23 cellular contexts compared by ENCODE assay signal in genomic region chr20:32834972-32835371, GRCh38. TPM values are rescaled to one million over a fixed set of nuclear protein-coding genes. Genes with fewer than 3 reads are reported as not detected.
"Had no signal": no experiment of that assay in that cellular context is flagged by ENCODE, and none has a peak within 500 bp of the region (broad histone marks: within the 10 kb centered on the region; RNA-seq: fewer than 3 reads in every experiment).

No MANE protein-coding gene starts in this region.

- H3K9me3 Mint-ChIP-seq: IgD-negative memory B cell had no signal

- H3K27ac Mint-ChIP-seq: IgD-negative memory B cell had no signal

- H3K4me3 Mint-ChIP-seq: IgD-negative memory B cell had no signal

- H3K9me3 ChIP-seq: SK-N-SH had no signal

- DNase-seq: KBM-7, MV-4-11, NCI-H1048, NCI-H1105, NCI-H1417, NCI-H1436 treated with DMSO at 0.1 percent for 48 hours, NCI-H1694 treated with DMSO at 0.1 percent for 48 hours, NCI-H1930, NCI-H2081, NCI-H2107, NCI-H226, NCI-H446, NCI-H510A, NCI-H524 treated with DMSO at 0.1 percent for 48 hours, NCI-H69, NCI-H774, Right ventricle myocardium superior, RPMI8226, SK-N-SH, SW 1271 had no signal

- H3K27me3 Mint-ChIP-seq: IgD-negative memory B cell had no signal

RNA-seq across cellular contexts. Expression of gene EFCAB8, which starts 23.8 kb away (rescaled TPM):
- total RNA-seq: MCF 10A, Right ventricle myocardium superior, SK-MEL-5 had no signal
- polyA plus RNA-seq: IgD-negative memory B cell, SK-N-SH had no signal
